29 cellular contexts compared by ENCODE assay signal in the genomic region with DNA sequence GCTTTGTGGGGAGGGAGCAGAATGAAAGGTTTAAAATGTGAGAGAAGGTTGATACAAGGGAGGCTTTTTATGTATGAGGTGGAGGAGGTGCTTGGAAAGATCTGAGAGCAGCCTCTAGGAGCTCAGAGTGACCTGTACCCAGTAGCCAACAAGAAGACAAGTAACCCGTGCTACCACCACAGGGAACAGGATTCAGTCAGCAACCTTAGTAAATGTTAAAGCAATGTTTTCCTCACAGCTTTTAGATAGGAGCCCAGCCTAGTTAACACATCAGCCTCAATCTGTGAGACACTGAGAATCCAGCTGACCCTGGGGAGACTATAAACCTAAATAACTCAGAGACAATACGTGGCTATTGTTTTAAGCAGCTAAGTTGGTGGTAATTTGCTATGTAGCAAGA.
"Had no signal": no experiment of that assay in that cellular context is flagged by ENCODE, and none has a peak within 500 bp of the region (broad histone marks: within the 10 kb centered on the region; RNA-seq: fewer than 3 reads in every experiment).

No MANE protein-coding gene starts in this region.

- DNase-seq: stimulated activated CD4-positive, alpha-beta T cell treated with anti-CD3 and anti-CD28 coated beads, Interleukin-2, amount 100 ng/mL, for 48 hours; stimulated activated CD4-positive, alpha-beta T cell treated with anti-CD3 and anti-CD28 coated beads, Interleukin-4, amount 100 ng/mL, for 1 hour; stimulated activated CD4-positive, alpha-beta T cell treated with anti-CD3 and anti-CD28 coated beads, Interleukin-4, amount 100 ng/mL, for 24 hours; stimulated activated CD4-positive, alpha-beta T cell treated with anti-CD3 and anti-CD28 coated beads, Interleukin-4, amount 100 ng/mL, for 4 hours; stimulated activated CD8-positive, alpha-beta memory T cell treated with anti-CD3 and anti-CD28 coated beads, Interleukin-4, amount 100 ng/mL, for 48 hours; stimulated activated naive B cell treated with anti-CD40 and anti-IgM and Interleukin-4, amounts not matched to agents 10 μg/mL and 1 μg/mL and 100 μg/mL, for 72 hours; stimulated activated naive CD4-positive, alpha-beta T cell; stimulated activated naive CD4-positive, alpha-beta T cell treated with Interleukin-2 at 50 U/mL for 16 hours; stimulated activated naive CD8-positive, alpha-beta T cell treated with anti-CD3 and anti-CD28 coated beads, Interleukin-15, amount 100 ng/mL, for 72 hours; stimulated activated naive CD8-positive, alpha-beta T cell treated with anti-CD3 and anti-CD28 coated beads, Interleukin-15, Interleukin-2, amounts not matched to agents 100 U/mL and 50 U/mL, for 24 hours; stomach; substantia nigra; testis; thyroid gland; tibial artery; transverse colon; trophoblast cell; upper lobe of left lung; upper lobe of right lung; uterus had no signal

- H3K27ac ChIP-seq: stomach, suprapubic skin, testis, thoracic aorta, thyroid gland, tibial artery, tibial nerve, transverse colon, upper lobe of left lung, upper lobe of right lung, uterus, vagina had no signal

- H3K36me3 Mint-ChIP-seq: stimulated activated effector memory CD8-positive, alpha-beta T cell treated with anti-CD3 and anti-CD28 coated beads, Interleukin-12 subunit alpha, Interleukin-12 subunit beta, amount 100 ng/mL, for 72 hours; type B pancreatic cell had no signal

- H3K4me1 ChIP-seq: suprapubic skin, testis, tibial artery, upper lobe of right lung, uterus, vagina had no signal

- FAIRE-seq: urothelium cell line had no signal

- ATAC-seq: stimulated activated effector memory CD8-positive, alpha-beta T cell treated with anti-CD3 and anti-CD28 coated beads, Interleukin-12 subunit alpha, Interleukin-12 subunit beta, amount 100 ng/mL, for 72 hours; stimulated activated memory B cell treated with anti-CD40 and anti-IgM and Interleukin-4, amounts not matched to agents 10 μg/mL and 1 μg/mL and 100 μg/mL, for 72 hours; stimulated activated naive B cell treated with anti-CD40 and anti-IgM and Interleukin-4, amounts not matched to agents 10 μg/mL and 1 μg/mL and 100 μg/mL, for 72 hours; stimulated activated naive CD8-positive, alpha-beta T cell treated with anti-CD3 and anti-CD28 coated beads, Interleukin-15, amount 100 ng/mL, for 72 hours; stimulated activated naive CD8-positive, alpha-beta T cell treated with anti-CD3 and anti-CD28 coated beads, Interleukin-15, Interleukin-2, amounts not matched to agents 100 U/mL and 50 U/mL, for 24 hours; upper lobe of right lung had no signal

- H3K9me3 Mint-ChIP-seq: stimulated activated effector memory CD8-positive, alpha-beta T cell treated with anti-CD3 and anti-CD28 coated beads, Interleukin-12 subunit alpha, Interleukin-12 subunit beta, amount 100 ng/mL, for 72 hours; stimulated activated memory B cell treated with anti-CD40 and anti-IgM and Interleukin-4, amounts not matched to agents 10 μg/mL and 1 μg/mL and 100 μg/mL, for 72 hours; type B pancreatic cell had no signal

- H3K4me1 Mint-ChIP-seq: stimulated activated effector memory CD8-positive, alpha-beta T cell treated with anti-CD3 and anti-CD28 coated beads, Interleukin-12 subunit alpha, Interleukin-12 subunit beta, amount 100 ng/mL, for 72 hours; stimulated activated memory B cell treated with anti-CD40 and anti-IgM and Interleukin-4, amounts not matched to agents 10 μg/mL and 1 μg/mL and 100 μg/mL, for 72 hours; stimulated activated naive B cell treated with anti-CD40 and anti-IgM and Interleukin-4, amounts not matched to agents 10 μg/mL and 1 μg/mL and 100 μg/mL, for 72 hours; stimulated activated naive CD8-positive, alpha-beta T cell treated with anti-CD3 and anti-CD28 coated beads, Interleukin-15, amount 100 ng/mL, for 72 hours had no signal

- H3K4me3 ChIP-seq: stomach, suprapubic skin, testis, thoracic aorta, thyroid gland, tibial artery, tibial nerve, transverse colon, upper lobe of left lung, upper lobe of right lung, uterus, vagina had no signal

- H3K27me3 Mint-ChIP-seq: stimulated activated memory B cell treated with anti-CD40 and anti-IgM and Interleukin-4, amounts not matched to agents 10 μg/mL and 1 μg/mL and 100 μg/mL, for 72 hours; stimulated activated naive B cell treated with anti-CD40 and anti-IgM and Interleukin-4, amounts not matched to agents 10 μg/mL and 1 μg/mL and 100 μg/mL, for 72 hours; stimulated activated naive CD8-positive, alpha-beta T cell treated with anti-CD3 and anti-CD28 coated beads, Interleukin-15, amount 100 ng/mL, for 72 hours; stimulated activated naive CD8-positive, alpha-beta T cell treated with anti-CD3 and anti-CD28 coated beads, Interleukin-15, Interleukin-2, amounts not matched to agents 100 ng/mL and 50 ng/mL, for 24 hours had no signal

- H3K4me3 Mint-ChIP-seq: stimulated activated effector memory CD8-positive, alpha-beta T cell treated with anti-CD3 and anti-CD28 coated beads, Interleukin-12 subunit alpha, Interleukin-12 subunit beta, amount 100 ng/mL, for 72 hours; stimulated activated memory B cell treated with anti-CD40 and anti-IgM and Interleukin-4, amounts not matched to agents 10 μg/mL and 1 μg/mL and 100 μg/mL, for 72 hours; stimulated activated naive B cell treated with anti-CD40 and anti-IgM and Interleukin-4, amounts not matched to agents 10 μg/mL and 1 μg/mL and 100 μg/mL, for 72 hours; stimulated activated naive CD8-positive, alpha-beta T cell treated with anti-CD3 and anti-CD28 coated beads, Interleukin-15, amount 100 ng/mL, for 72 hours; stimulated activated naive CD8-positive, alpha-beta T cell treated with anti-CD3 and anti-CD28 coated beads, Interleukin-15, Interleukin-2, amounts not matched to agents 100 ng/mL and 50 ng/mL, for 24 hours; type B pancreatic cell had no signal

- H3K36me3 ChIP-seq: stomach, suprapubic skin, thoracic aorta, thyroid gland, tibial artery, tibial nerve, transverse colon, upper lobe of left lung, upper lobe of right lung, uterus, vagina had no signal

- H3K9me3 ChIP-seq: stomach, suprapubic skin, testis, thoracic aorta, thyroid gland, transverse colon, upper lobe of left lung, upper lobe of right lung, uterus, vagina had no signal

- H3K27ac Mint-ChIP-seq: stimulated activated effector memory CD8-positive, alpha-beta T cell treated with anti-CD3 and anti-CD28 coated beads, Interleukin-12 subunit alpha, Interleukin-12 subunit beta, amount 100 ng/mL, for 72 hours; stimulated activated memory B cell treated with anti-CD40 and anti-IgM and Interleukin-4, amounts not matched to agents 10 μg/mL and 1 μg/mL and 100 μg/mL, for 72 hours; stimulated activated naive B cell treated with anti-CD40 and anti-IgM and Interleukin-4, amounts not matched to agents 10 μg/mL and 1 μg/mL and 100 μg/mL, for 72 hours; stimulated activated naive CD8-positive, alpha-beta T cell treated with anti-CD3 and anti-CD28 coated beads, Interleukin-15, amount 100 ng/mL, for 72 hours; stimulated activated naive CD8-positive, alpha-beta T cell treated with anti-CD3 and anti-CD28 coated beads, Interleukin-15, Interleukin-2, amounts not matched to agents 100 ng/mL and 50 ng/mL, for 24 hours; type B pancreatic cell had no signal

- H3K27me3 ChIP-seq: stomach, suprapubic skin, testis, thyroid gland, tibial artery, tibial nerve, transverse colon, upper lobe of left lung, upper lobe of right lung, uterus, vagina had no signal
